ENCODE assay signal across 11 cellular contexts in the genomic region with DNA sequence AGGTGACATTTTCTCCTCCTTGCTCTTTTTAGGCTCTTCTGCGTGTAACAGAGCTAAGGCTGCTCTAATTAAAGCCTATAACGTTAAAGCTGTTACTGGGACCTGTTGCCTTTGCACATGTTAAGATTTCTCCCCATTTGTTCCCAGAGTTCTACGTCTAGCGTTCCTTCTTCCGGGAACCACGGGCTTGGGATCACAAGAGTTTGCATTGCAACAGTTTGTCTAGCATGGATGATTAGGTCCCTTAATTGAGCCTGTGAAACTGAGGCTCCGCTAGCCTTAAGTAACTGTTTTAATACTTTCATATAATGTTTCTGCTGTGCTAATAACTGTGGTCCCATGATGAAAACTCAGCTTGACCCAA. TPM values are rescaled to one million over a fixed set of nuclear protein-coding genes. Genes with fewer than 3 reads are reported as not detected.
DNase-seq lines count a peak whose midpoint lies in the region; ATAC-seq, FAIRE-seq and TF ChIP-seq lines count a peak whose summit lies in the region.
"Had no signal": no experiment of that assay in that cellular context is flagged by ENCODE, and none has a peak within 500 bp of the region (broad histone marks: within the 10 kb centered on the region; RNA-seq: fewer than 3 reads in every experiment).

No MANE protein-coding gene starts in this region.

- H3K36me3 ChIP-seq in uterus: no peaks in the 10 kb centered on the region

- no peaks in the 10 kb centered on the region for H3K27me3 Mint-ChIP-seq in activated naive CD4-positive, alpha-beta T cell treated with anti-CD3 and anti-CD28 coated beads, Interleukin-2, amount 10 ng/mL, durations not matched to agents 7 days and 5 days

- no peak for DNase-seq in activated naive CD4-positive, alpha-beta T cell treated with anti-CD3 and anti-CD28 coated beads, Interleukin-2, amount 10 ng/mL, durations not matched to agents 7 days and 5 days
- no peak for DNase-seq in activated naive CD4-positive, alpha-beta T cell treated with anti-CD3 and anti-CD28 coated beads, Interleukin-2, amount 50 U/mL, for 16 hours
- DNase-seq in choroid plexus epithelial cell (ENCODE audit: low read depth) (no peak), uterus (no peak), GM12892 (ENCODE audit: insufficient read length) (no peak), T1000 (lab: John Stamatoyannopoulos, UW) (no peak)
- DNase-seq: DMS79 had no signal

- intact Hi-C loops in uterus (cut with DNase I; ENCODE audit: low total_unique reads): no loop called here

- peaks cover 4% of the 10 kb centered on the region for H3K36me3 Mint-ChIP-seq in activated naive CD4-positive, alpha-beta T cell treated with anti-CD3 and anti-CD28 coated beads, Interleukin-2, amount 10 ng/mL, durations not matched to agents 7 days and 5 days

- TF ChIP-seq POLR2A in uterus (IDR thresholded peaks at IDR 0.05): no peak
- no peak for TF ChIP-seq POLR2A in GM12892 (IDR thresholded peaks at IDR 0.05; ENCODE audit: low read depth, low read length)

- ATAC-seq in GM19455 (IDR thresholded peaks at IDR 0.05; ENCODE audit: unreplicated experiment): no peak

- TF ChIP-seq CTCF in choroid plexus epithelial cell (conservative IDR thresholded peaks at IDR 0.05; ENCODE audit: low read depth, low read length) (no peak), uterus (IDR thresholded peaks at IDR 0.05) (no peak)

- peaks cover 64% of the 10 kb centered on the region for H3K4me1 ChIP-seq in mononuclear cell (ENCODE audit: insufficient read depth, low read length)
- peaks cover 0 to 3% of the 10 kb centered on the region in 2 donors for H3K4me1 ChIP-seq in uterus

- H3K9me3 Mint-ChIP-seq in activated naive CD4-positive, alpha-beta T cell treated with anti-CD3 and anti-CD28 coated beads, Interleukin-2, amount 10 ng/mL, durations not matched to agents 7 days and 5 days: no peaks in the 10 kb centered on the region

- H3K27ac ChIP-seq in uterus: no peak overlapping the region
- H3K27ac ChIP-seq: epithelial cell of prostate had no signal

- H3K4me3 Mint-ChIP-seq in activated naive CD4-positive, alpha-beta T cell treated with anti-CD3 and anti-CD28 coated beads, Interleukin-2, amount 10 ng/mL, durations not matched to agents 7 days and 5 days: peak overlapping the region; percentile 82

- peak overlapping the region; percentile 98 for H3K27ac Mint-ChIP-seq in activated naive CD4-positive, alpha-beta T cell treated with anti-CD3 and anti-CD28 coated beads, Interleukin-2, amount 10 ng/mL, durations not matched to agents 7 days and 5 days

- CTCF ChIA-PET in activated naive CD4-positive, alpha-beta T cell treated with anti-CD3 and anti-CD28 coated beads, Interleukin-2, amount 10 ng/mL, durations not matched to agents 7 days and 5 days (lab: Charles Lee): interaction anchor here (2.2 to 2.8 kb wide), 2 partner anchors 27 to 40 kb away, joined by 8 to 10 read pairs; no protein-coding TSS in a partner anchor

- peaks cover 67% of the 10 kb centered on the region for H3K4me1 Mint-ChIP-seq in activated naive CD4-positive, alpha-beta T cell treated with anti-CD3 and anti-CD28 coated beads, Interleukin-2, amount 10 ng/mL, durations not matched to agents 7 days and 5 days

- FAIRE-seq in GM12892 (lab: Jason Lieb, UNC): no peak

- H3K27me3 ChIP-seq in mononuclear cell (ENCODE audit: insufficient read depth, low read length) (no peaks in the 10 kb centered on the region), uterus (no peaks in the 10 kb centered on the region)

- no peaks in the 10 kb centered on the region for H3K9me3 ChIP-seq in mononuclear cell (ENCODE audit: low read depth, low read length)
- no peaks in the 10 kb centered on the region for H3K9me3 ChIP-seq in uterus

- H3K4me3 ChIP-seq in choroid plexus epithelial cell (ENCODE audit: low read depth, low read length) (peak overlapping the region; percentile 19), mononuclear cell (ENCODE audit: low read length) (peak overlapping the region; percentile 54), uterus (peak overlapping the region; percentile 15 to 30)

RNA-seq across cellular contexts. Expression of a gene that starts 16.7 kb away (rescaled TPM):
- 5,492 TPM for total RNA-seq in mononuclear cell
- total RNA-seq in uterus: 10 to 100 TPM in 2 of 4 donors, 1 to 10 TPM in 2; 7.4 to 17.4 (median 12.7) TPM
- polyA plus RNA-seq in GM12892 (2012; ENCODE audit: missing spikeins): not detected
- total RNA-seq: LHCN-M2 had no signal

RNA-seq across cellular contexts. Expression of a gene that starts 28.1 kb away (rescaled TPM):
- 32.3 TPM for total RNA-seq in mononuclear cell
- 10 to 100 TPM in 2 of 4 donors, 1 to 10 TPM in 2; 8.0 to 58.2 (median 14.1) TPM for total RNA-seq in uterus
- 35.0 TPM for polyA plus RNA-seq in GM12892 (2012; ENCODE audit: missing spikeins)

Comparison
In these comparisons a context has a peak if more than half of its experiments do, and no peak if none do; other contexts are left out.
1. RNA of a gene that starts 16.7 kb away (total RNA-seq): 5,492 TPM in mononuclear cell (single experiment); 7.4 to 17.4 TPM in uterus; every median in the first group is over 100 times any median in the second.
2. Peak in every context shown above with its lines, with median percentiles within 50 percentile points of each other: H3K4me3 ChIP-seq.